In genomic region chr5:52190737-52191136, GRCh38 we compare ENCODE assay signal across 9 cellular contexts.
"Had no signal": no experiment of that assay in that cellular context is flagged by ENCODE, and none has a peak within 500 bp of the region (broad histone marks: within the 10 kb centered on the region; RNA-seq: fewer than 3 reads in every experiment).

No MANE protein-coding gene starts in this region.

- H3K27me3 Mint-ChIP-seq: IgD-negative memory B cell had no signal

- H3K36me3 Mint-ChIP-seq: IgD-negative memory B cell had no signal

- H2AFZ ChIP-seq: GM23338 had no signal

- H3K36me3 ChIP-seq: HAP-1 had no signal

- DNase-seq: H7, HFFc6, KBM-7 had no signal

- H3K4me2 ChIP-seq: GM23338, KMS-11 had no signal

- H3K4me3 ChIP-seq: GM23338, HAP-1 had no signal

- H3K27ac ChIP-seq: HL-60, KMS-11 had no signal

- ATAC-seq: GM23338, HCT116 had no signal

- H3K4me1 ChIP-seq: HAP-1 had no signal

- H3K27ac Mint-ChIP-seq: GM23338, HFFc6, IgD-negative memory B cell had no signal

- H3K9ac ChIP-seq: KMS-11 had no signal

- H3K9me3 ChIP-seq: HAP-1 had no signal

- H3K4me1 Mint-ChIP-seq: GM23338 had no signal

- H3K4me3 Mint-ChIP-seq: GM23338, HFFc6, IgD-negative memory B cell had no signal
